ENCODE assay signal across 8 cellular contexts in genomic region chr6:131909408-131910218, GRCh38. TPM values are rescaled to one million over a fixed set of nuclear protein-coding genes. Genes with fewer than 3 reads are reported as not detected.
DNase-seq lines count a peak whose midpoint lies in the region; ATAC-seq and TF ChIP-seq lines count a peak whose summit lies in the region.

No MANE protein-coding gene starts in this region.

- H3K9me3 ChIP-seq in WERI-Rb-1 (ENCODE audit: severe bottlenecking) (no peaks in the 10 kb centered on the region), breast epithelium (no peaks in the 10 kb centered on the region)

- TF ChIP-seq POLR2A in breast epithelium (IDR thresholded peaks at IDR 0.05), result no peak

- DNase-seq in AG08396 (ENCODE audit: low spot score) (peak; percentile 37), NCI-H2107 treated with DMSO at 0.1 percent for 48 hours (lab: John Stamatoyannopoulos, UW; ENCODE audit: unreplicated experiment) (peak; percentile 55), WERI-Rb-1 (peak; percentile 71), breast epithelium (ENCODE audit: low spot score in 2 of 2) (peak; percentile 58 to 65), kidney glomerular epithelial cell (lab: John Stamatoyannopoulos, UW) (peak; percentile 69)
- peak; percentile 63 to 73 for DNase-seq in stimulated activated CD4-positive, alpha-beta T cell treated with anti-CD3 and anti-CD28 coated beads, Interleukin-4, amount 100 ng/mL, for 48 hours (ENCODE audit: low read depth in 2 of 2)

- no peak overlapping the region for H3K27ac ChIP-seq in WERI-Rb-1
- no peak overlapping the region for H3K27ac ChIP-seq in breast epithelium

- ATAC-seq in GM18517 (IDR thresholded peaks at IDR 0.05; ENCODE audit: unreplicated experiment) (peak; percentile 97), HG02973 (IDR thresholded peaks at IDR 0.05; ENCODE audit: unreplicated experiment) (peak; percentile 94)

- no peaks in the 10 kb centered on the region for H3K36me3 ChIP-seq in WERI-Rb-1
- no peaks in the 10 kb centered on the region for H3K36me3 ChIP-seq in breast epithelium

- TF ChIP-seq CTCF in WERI-Rb-1 (IDR thresholded peaks at IDR 0.05; ENCODE audit: low read depth, low read length) (peak; percentile 69), breast epithelium (IDR thresholded peaks at IDR 0.05) (peak; percentile 76 to 89 (median 77))

- no peaks in the 10 kb centered on the region for H3K4me1 ChIP-seq in breast epithelium

- peaks cover 12% of the 10 kb centered on the region for H3K27me3 ChIP-seq in WERI-Rb-1 (ENCODE audit: insufficient read depth, low read depth, severe bottlenecking)
- H3K27me3 ChIP-seq in breast epithelium, result no peaks in the 10 kb centered on the region

- H3K4me3 ChIP-seq in WERI-Rb-1 (ENCODE audit: low read depth, low read length) (no peak overlapping the region), breast epithelium (no peak overlapping the region)

- intact Hi-C loops in breast epithelium (cut with DNase I; ENCODE audit: low total_unique reads), result no loop called here

RNA-seq across cellular contexts. Expression of gene CCN2, which starts 41.6 kb away (rescaled TPM):
- total RNA-seq in breast epithelium, result 100 to 1,000 TPM in 1 of 3 donors, 10 to 100 TPM in 2; 91.1 to 122 (median 95.0) TPM
